In the genomic region with DNA sequence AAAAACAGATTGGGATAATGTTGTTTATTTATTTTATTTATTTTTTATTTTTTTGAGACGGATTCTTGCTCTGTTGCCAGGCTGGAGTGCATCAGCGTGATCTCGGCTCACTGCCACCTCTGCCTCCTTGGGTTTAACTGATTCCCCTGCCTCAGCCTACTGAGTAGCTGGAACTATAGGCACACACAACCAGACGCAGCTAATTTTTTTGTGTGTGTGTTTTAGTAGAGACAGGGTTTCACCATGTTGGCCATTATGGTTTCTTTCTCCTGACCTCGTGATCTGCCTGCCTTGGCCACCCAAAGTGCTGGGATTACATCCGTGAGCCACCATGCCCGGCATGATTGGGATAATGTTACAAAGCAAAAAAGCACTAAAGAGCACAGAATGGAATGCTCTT, we compare ENCODE assay signal across 27 cellular contexts. TPM values are rescaled to one million over a fixed set of nuclear protein-coding genes. Genes with fewer than 3 reads are reported as not detected.
DNase-seq lines count a peak whose midpoint lies in the region; ATAC-seq, FAIRE-seq and TF ChIP-seq lines count a peak whose summit lies in the region.
"Had no signal": no experiment of that assay in that cellular context is flagged by ENCODE, and none has a peak within 500 bp of the region (broad histone marks: within the 10 kb centered on the region; RNA-seq: fewer than 3 reads in every experiment).

No MANE protein-coding gene starts in this region.

- in situ Hi-C loops in GM23248 (cut with MboI) = no loop called here

- no peak overlapping the region for H3K4me2 ChIP-seq in GM23248 (ENCODE audit: unreplicated experiment)
- H3K4me2 ChIP-seq: BLaER1 had no signal

- H3K36me3 ChIP-seq in GM23248 (ENCODE audit: low read depth) (no peaks in the 10 kb centered on the region), MG63 (no peaks in the 10 kb centered on the region), SJSA1 (no peaks in the 10 kb centered on the region), small intestine (ENCODE audit: control insufficient read depth in 2 of 2, insufficient read depth in 2 of 2, low read length in 2 of 2) (no peaks in the 10 kb centered on the region)
- H3K36me3 ChIP-seq: BE2C, BLaER1 had no signal

- FAIRE-seq in small intestine (lab: Jason Lieb, UNC) (peak; percentile 5), D721Med (lab: Jason Lieb, UNC) (no peak)
- FAIRE-seq: A204.1, GM12878, GM12892 had no signal

- TF ChIP-seq CTCF in D721Med (IDR thresholded peaks at IDR 0.05; ENCODE audit: insufficient read depth, missing control alignments) = no peak

- H3K4me1 ChIP-seq in GM23248 (ENCODE audit: insufficient read depth) (peaks cover 12% of the 10 kb centered on the region), SJSA1 (replicated peaks) (peaks cover 11% of the 10 kb centered on the region), small intestine (ENCODE audit: control insufficient read depth in 2 of 2, insufficient read depth in 1 of 2, low read depth in 1 of 2, low read length in 1 of 2) (no peaks in the 10 kb centered on the region)
- H3K4me1 ChIP-seq: BE2C, BLaER1 had no signal

- no peaks in the 10 kb centered on the region for H4K20me1 ChIP-seq in GM23248 (ENCODE audit: insufficient read depth)
- H4K20me1 ChIP-seq: BLaER1 had no signal

- ATAC-seq in esophagus mucosa = no peak
- no peak for ATAC-seq in HG02623 (IDR thresholded peaks at IDR 0.05; ENCODE audit: unreplicated experiment)
- ATAC-seq: GM12878 had no signal

- H3K4me3 ChIP-seq in GM23248 (no peak overlapping the region), MG63 (no peak overlapping the region), SJSA1 (no peak overlapping the region), small intestine (ENCODE audit: low read depth in 1 of 2, low read length in 2 of 2) (no peak overlapping the region)
- H3K4me3 ChIP-seq: BLaER1, GM12878 had no signal

- peak; percentile 5 for DNase-seq in GM23248
- peak; percentile 12 for DNase-seq in MG63
- peak; percentile 70 to 72 for DNase-seq in SJSA1 (ENCODE audit: low read depth in 1 of 2, low spot score in 2 of 2)
- DNase-seq in small intestine = no peak
- DNase-seq in D721Med (ENCODE audit: insufficient read length, low spot score) = no peak
- DNase-seq in activated CD4-positive, alpha-beta T cell treated with anti-CD3 and anti-CD28 coated beads for 1 hour = no peak
- DNase-seq: 8988T; ACHN; BE2C; C1 segment of cervical spinal cord; CD4-positive, alpha-beta memory T cell; CD4-positive, CD25-positive, alpha-beta regulatory T cell; CD8-positive, alpha-beta memory T cell; COR-L47; DMS79 treated with DMSO at 0.1 percent for 48 hours; EL; GDM1 had no signal

- H3K9me3 ChIP-seq in GM23248 (ENCODE audit: low read depth) = no peaks in the 10 kb centered on the region
- no peaks in the 10 kb centered on the region for H3K9me3 ChIP-seq in MG63
- no peaks in the 10 kb centered on the region for H3K9me3 ChIP-seq in SJSA1 (replicated peaks)
- no peaks in the 10 kb centered on the region for H3K9me3 ChIP-seq in small intestine (ENCODE audit: control insufficient read depth, low read depth)
- H3K9me3 ChIP-seq: BE2C, BLaER1 had no signal

- H3K27ac ChIP-seq in GM23248 (no peak overlapping the region), SJSA1 (peak overlapping the region; percentile 88), small intestine (ENCODE audit: low read depth in 1 of 2, low read length in 1 of 2) (no peak overlapping the region)
- H3K27ac ChIP-seq: BLaER1 had no signal

- H2AFZ ChIP-seq in GM23248 = peak overlapping the region; percentile 45; the same call in 1 of the 2 replicates

- no peaks in the 10 kb centered on the region for H3F3A ChIP-seq in GM23248 (ENCODE audit: insufficient read depth)

- no peaks in the 10 kb centered on the region for H3K27me3 ChIP-seq in GM23248 (replicated peaks; ENCODE audit: insufficient read depth)
- no peaks in the 10 kb centered on the region for H3K27me3 ChIP-seq in MG63
- no peaks in the 10 kb centered on the region for H3K27me3 ChIP-seq in SJSA1 (replicated peaks)
- H3K27me3 ChIP-seq in small intestine (ENCODE audit: control insufficient read depth in 2 of 2, insufficient read depth in 2 of 2, low read length in 2 of 2) = no peaks in the 10 kb centered on the region
- H3K27me3 ChIP-seq: BE2C, BLaER1 had no signal

- no peaks in the 10 kb centered on the region for H3K79me2 ChIP-seq in GM23248 (ENCODE audit: insufficient read depth)

- WGBS in GM23248 (ENCODE audit: low coverage in 1 of 2, low lambda C conversion rate in 2 of 2, missing lambda C conversion rate in 2 of 2), 2 experiments = 14 to 17% methylated on average over 3 to 7 of the region's 7 CpGs
- 72 to 80% methylated on average over 7 of the region's 7 CpGs; no CpG with 5 or more reads in 1 of the 3 donors for WGBS in small intestine, 3 donors

- H3K9ac ChIP-seq in GM23248 = no peak overlapping the region
- H3K9ac ChIP-seq: BLaER1 had no signal

- H3K9me2 ChIP-seq in GM23248 (ENCODE audit: insufficient read depth) = no peaks in the 10 kb centered on the region

RNA-seq across cellular contexts. Expression of gene TSPY4, which starts 16.3 kb away (rescaled TPM):
- not detected in 2 replicates for total RNA-seq in GM23248 (2014; rRNA removed; shearing (Covaris generic))
- not detected in 2 replicates for polyA plus RNA-seq in GM23248 (2016; fragmentation: Nextera tagmentation; extraction: Ambion mirVana)
- total RNA-seq in MG63 (2014; rRNA removed; shearing (Covaris generic); ENCODE audit: low replicate concordance) = not detected in 2 replicates
- total RNA-seq in SJSA1 (2014; rRNA removed; shearing (Covaris generic)) = 0.42 TPM in 1 of 2 replicates, not detected in the other
- not detected for polyA plus RNA-seq in small intestine
- not detected for total RNA-seq in esophagus mucosa
- total RNA-seq: A673; CD4-positive, alpha-beta memory T cell; CD4-positive, CD25-positive, alpha-beta regulatory T cell; CD8-positive, alpha-beta memory T cell; G401; GM12878 had no signal
- polyA plus RNA-seq: AG04450; CD14-positive monocyte; CD4-positive, alpha-beta memory T cell; CD4-positive, CD25-positive, alpha-beta regulatory T cell; CD8-positive, alpha-beta memory T cell; GM12878 had no signal

RNA-seq across cellular contexts. Expression of gene TSPY8, which starts 36.6 kb away (rescaled TPM):
- not detected in 2 replicates for total RNA-seq in GM23248 (2014; rRNA removed; shearing (Covaris generic))
- polyA plus RNA-seq in GM23248 (2016; fragmentation: Nextera tagmentation; extraction: Ambion mirVana) = not detected in 2 replicates
- not detected in 2 replicates for total RNA-seq in MG63 (2014; rRNA removed; shearing (Covaris generic); ENCODE audit: low replicate concordance)
- not detected in 2 replicates for total RNA-seq in SJSA1 (2014; rRNA removed; shearing (Covaris generic))
- polyA plus RNA-seq in small intestine = not detected
- not detected for total RNA-seq in esophagus mucosa
- total RNA-seq: A673; CD4-positive, alpha-beta memory T cell; CD4-positive, CD25-positive, alpha-beta regulatory T cell; CD8-positive, alpha-beta memory T cell; G401; GM12878 had no signal
- polyA plus RNA-seq: AG04450; CD14-positive monocyte; CD4-positive, alpha-beta memory T cell; CD4-positive, CD25-positive, alpha-beta regulatory T cell; CD8-positive, alpha-beta memory T cell; GM12878 had no signal

Comparison
In these comparisons a context has a peak if more than half of its experiments do, and no peak if none do; other contexts are left out.
1. DNase-seq: peak in GM23248 (single experiment), MG63 (single experiment) and SJSA1 (2 of 2); none in small intestine (single experiment), D721Med (single experiment) and activated CD4-positive, alpha-beta T cell treated with anti-CD3 and anti-CD28 coated beads for 1 hour (single experiment).